In the genomic region with DNA sequence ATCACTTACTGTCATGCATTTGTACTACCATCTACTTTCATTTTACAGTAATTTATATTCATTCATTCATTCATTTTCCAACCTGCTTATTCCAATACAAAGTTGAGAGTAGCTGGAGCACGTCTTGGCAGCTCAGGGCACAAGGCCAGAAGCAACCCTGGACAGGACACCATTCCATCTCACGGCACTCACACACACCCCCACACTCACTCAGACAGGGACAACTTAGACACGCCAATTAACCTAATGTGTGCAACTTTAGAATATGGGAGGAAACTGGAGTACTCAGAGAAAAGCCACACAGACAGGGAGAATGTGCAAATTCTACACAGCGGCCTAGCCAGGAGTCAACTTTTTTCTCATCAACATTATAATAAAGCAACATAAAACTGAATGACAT, we compare ENCODE assay signal across 1 cellular context.
TF ChIP-seq lines count a peak whose summit lies in the region.

No MANE protein-coding gene starts in this region.

TF ChIP-seq in WTC11, 78 proteins besides CTCF, POLR2A, EP300 and RAD21 (continued from another document):
- TF ChIP-seq, protein P1, sequence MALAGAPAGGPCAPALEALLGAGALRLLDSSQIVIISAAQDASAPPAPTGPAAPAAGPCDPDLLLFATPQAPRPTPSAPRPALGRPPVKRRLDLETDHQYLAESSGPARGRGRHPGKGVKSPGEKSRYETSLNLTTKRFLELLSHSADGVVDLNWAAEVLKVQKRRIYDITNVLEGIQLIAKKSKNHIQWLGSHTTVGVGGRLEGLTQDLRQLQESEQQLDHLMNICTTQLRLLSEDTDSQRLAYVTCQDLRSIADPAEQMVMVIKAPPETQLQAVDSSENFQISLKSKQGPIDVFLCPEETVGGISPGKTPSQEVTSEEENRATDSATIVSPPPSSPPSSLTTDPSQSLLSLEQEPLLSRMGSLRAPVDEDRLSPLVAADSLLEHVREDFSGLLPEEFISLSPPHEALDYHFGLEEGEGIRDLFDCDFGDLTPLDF (CRISPR knock-in tag; IDR thresholded peaks at IDR 0.05), result no peak
- TF ChIP-seq, protein P2, sequence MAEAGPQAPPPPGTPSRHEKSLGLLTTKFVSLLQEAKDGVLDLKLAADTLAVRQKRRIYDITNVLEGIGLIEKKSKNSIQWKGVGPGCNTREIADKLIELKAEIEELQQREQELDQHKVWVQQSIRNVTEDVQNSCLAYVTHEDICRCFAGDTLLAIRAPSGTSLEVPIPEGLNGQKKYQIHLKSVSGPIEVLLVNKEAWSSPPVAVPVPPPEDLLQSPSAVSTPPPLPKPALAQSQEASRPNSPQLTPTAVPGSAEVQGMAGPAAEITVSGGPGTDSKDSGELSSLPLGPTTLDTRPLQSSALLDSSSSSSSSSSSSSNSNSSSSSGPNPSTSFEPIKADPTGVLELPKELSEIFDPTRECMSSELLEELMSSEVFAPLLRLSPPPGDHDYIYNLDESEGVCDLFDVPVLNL (CRISPR knock-in tag; IDR thresholded peaks at IDR 0.05; ENCODE audit: borderline replicate concordance, low read depth), result no peak
- no peak for TF ChIP-seq GTF2I (CRISPR knock-in tag; conservative IDR thresholded peaks at IDR 0.05)
- TF ChIP-seq MXD4 (CRISPR knock-in tag; IDR thresholded peaks at IDR 0.05; ENCODE audit: borderline replicate concordance), result no peak
- no peak for TF ChIP-seq SMAD3 (CRISPR knock-in tag; IDR thresholded peaks at IDR 0.05; ENCODE audit: borderline replicate concordance)
